Comparison of ENCODE assay signal across 9 cellular contexts in genomic region chr20:57622579-57623381, GRCh38. TPM values are rescaled to one million over a fixed set of nuclear protein-coding genes. Genes with fewer than 3 reads are reported as not detected.
A peak's percentile ranks its signal among the peaks of the same experiment; 100 is the strongest.
DNase-seq lines count a peak whose midpoint lies in the region; ATAC-seq and TF ChIP-seq lines count a peak whose summit lies in the region.
"Had no signal": no experiment of that assay in that cellular context is flagged by ENCODE, and none has a peak within 500 bp of the region (broad histone marks: within the 10 kb centered on the region; RNA-seq: fewer than 3 reads in every experiment).

No MANE protein-coding gene starts in this region.

- H3K79me2 ChIP-seq in H9 (ENCODE audit: insufficient read depth, low read length) = no peaks in the 10 kb centered on the region

- TF ChIP-seq CTCF in H9 (conservative IDR thresholded peaks at IDR 0.05) (peak; percentile 93), gastrocnemius medialis (IDR thresholded peaks at IDR 0.05 in 4 of 5, conservative IDR thresholded peaks at IDR 0.05 in 1 of 5) (peak; percentile 8 to 57 (median 45))

- H4K91ac ChIP-seq in H9 (ENCODE audit: insufficient read length, low read depth, low read length) = no peak overlapping the region

- no CpG with 5 or more reads among the region's 14 CpGs for WGBS in H9 (ENCODE audit: extremely low coverage, insufficient read length, low lambda C conversion rate)

- H3K27ac Mint-ChIP-seq in H9 = no peak overlapping the region

- H3K4me1 Mint-ChIP-seq in H9 = peaks cover 6 to 10% of the 10 kb centered on the region in 2 experiments

- H3T11ph ChIP-seq in H9 (ENCODE audit: low read length) = no peak overlapping the region

- in situ Hi-C loops in gastrocnemius medialis (cut with MboI; ENCODE audit: low sequenced_read_pairs in 4 of 4) = no loop called here

- H3K18ac ChIP-seq in H9 (ENCODE audit: insufficient read length, low read depth, low read length) = no peak overlapping the region

- H3K36me3 Mint-ChIP-seq in H9 (ENCODE audit: insufficient read depth in 1 of 3, low read depth in 3 of 3) = peaks cover 0 to 3% (median 0%) of the 10 kb centered on the region in 3 experiments; a peak in 2 of 7 replicates

- H3K4ac ChIP-seq in H9 (ENCODE audit: low read depth, low read length) = no peak overlapping the region

- intact Hi-C loops in head of caudate nucleus (cut with DNase I) = no loop called here
- intact Hi-C loops in gastrocnemius medialis (cut with DNase I; ENCODE audit: low total_unique reads) = no loop called here

- H3K56ac ChIP-seq in H9 (ENCODE audit: insufficient read length, low read depth, low read length) = no peak overlapping the region

- DNase-seq in AML-193 (lab: John Stamatoyannopoulos, UW) (peak; percentile 2 to 37), H9 (peak; percentile 77), head of caudate nucleus (peak in 39 of 42 donors; percentile 30 to 76 (median 61)), gastrocnemius medialis (no peak)
- peak; percentile 54 for DNase-seq in activated T-helper 9 cell treated with anti-CD3 and anti-CD28 coated beads, Interleukin-2, amount 50 U/mL, for 16 hours (ENCODE audit: low read depth)

- no peak overlapping the region for H3K4me2 ChIP-seq in H9 (ENCODE audit: insufficient read depth, insufficient read length, low read length)

- no peak overlapping the region for H2AFZ ChIP-seq in H9 (ENCODE audit: low read length)

- ATAC-seq in gastrocnemius medialis = no peak
- ATAC-seq in GM21390 (IDR thresholded peaks at IDR 0.05; ENCODE audit: unreplicated experiment) = no peak
- no peak for ATAC-seq in HG03108 (IDR thresholded peaks at IDR 0.05; ENCODE audit: unreplicated experiment)

- no peak overlapping the region for H4K5ac ChIP-seq in H9 (ENCODE audit: insufficient read length, low read depth, low read length)

- peaks cover 3% of the 10 kb centered on the region for H4K20me1 ChIP-seq in H9 (ENCODE audit: control insufficient read depth, insufficient read depth, insufficient read length)

- no peak overlapping the region for H2BK20ac ChIP-seq in H9 (ENCODE audit: low read depth, low read length, poor library complexity, severe bottlenecking)

- H2AK5ac ChIP-seq in H9 (ENCODE audit: insufficient read length, low read length) = no peak overlapping the region

- H3K36me3 ChIP-seq in gastrocnemius medialis = no peaks in the 10 kb centered on the region

- H3K79me1 ChIP-seq in H9 (ENCODE audit: insufficient read depth, low read depth, low read length, poor library complexity, severe bottlenecking) = no peaks in the 10 kb centered on the region

- no peak overlapping the region for H3K23ac ChIP-seq in H9 (ENCODE audit: insufficient read length, low read depth, low read length)

- H3K27ac ChIP-seq in H9 (ENCODE audit: insufficient read length, low read depth, low read length) (no peak overlapping the region), gastrocnemius medialis (no peak overlapping the region)

- H2BK12ac ChIP-seq in H9 (ENCODE audit: insufficient read length, low read depth, low read length) = no peak overlapping the region

- H3K4me1 ChIP-seq in H9 (ENCODE audit: insufficient read depth, low read length) (no peaks in the 10 kb centered on the region), gastrocnemius medialis (peaks cover 0 to 6% of the 10 kb centered on the region in 2 donors)

- no peak overlapping the region for H3K9ac ChIP-seq in H9 (ENCODE audit: extremely low read depth, insufficient read length, low read length)

- no peak overlapping the region for H3K14ac ChIP-seq in H9 (ENCODE audit: insufficient read depth, low read length)

- H3K4me3 ChIP-seq in gastrocnemius medialis = no peak overlapping the region

- H3K27me3 Mint-ChIP-seq in H9 (ENCODE audit: low read depth) = peaks cover 11% of the 10 kb centered on the region

- H4K8ac ChIP-seq in H9 (replicated peaks; ENCODE audit: insufficient read length, low read depth, low read length) = no peak overlapping the region

- H3K27me3 ChIP-seq in H9 (ENCODE audit: insufficient read depth, low read length) (no peaks in the 10 kb centered on the region), gastrocnemius medialis (peaks cover 0 to 3% (median 0%) of the 10 kb centered on the region in 3 donors)

- no peak for TF ChIP-seq POLR2A in gastrocnemius medialis (IDR thresholded peaks at IDR 0.05)

- no peaks in the 10 kb centered on the region for H3K23me2 ChIP-seq in H9 (ENCODE audit: insufficient read length, low read depth, low read length, poor library complexity, severe bottlenecking)

- no peak overlapping the region for H2BK5ac ChIP-seq in H9 (ENCODE audit: insufficient read length, low read length)

- H3K4me3 Mint-ChIP-seq in H9 = no peak overlapping the region

- peaks cover 5 to 9% of the 10 kb centered on the region in 2 experiments; a peak in 3 of 5 replicates for H3K9me3 Mint-ChIP-seq in H9

- no peak overlapping the region for H2BK120ac ChIP-seq in H9 (ENCODE audit: low read depth, low read length, poor library complexity, severe bottlenecking)

- no peak overlapping the region for H2BK15ac ChIP-seq in H9 (ENCODE audit: low read depth, low read length)

- H3K9me3 ChIP-seq in H9 (ENCODE audit: control insufficient read depth, low read depth, low read length) (no peaks in the 10 kb centered on the region), gastrocnemius medialis (no peaks in the 10 kb centered on the region)

TF ChIP-seq in PFSK-1, 5 proteins besides CTCF, POLR2A, EP300 and RAD21:
- no peak for TF ChIP-seq POLR2AphosphoS5 (IDR thresholded peaks at IDR 0.05; ENCODE audit: low read depth, low read length)
- peak; percentile 45 for TF ChIP-seq FOXP2 (optimal IDR thresholded peaks at IDR 0.05; ENCODE audit: borderline replicate concordance, extremely low read depth, extremely low read length, insufficient read depth)
TF ChIP-seq in PFSK-1: peak in this region for 1.

RNA-seq across cellular contexts. Expression of gene ZBP1, which starts 2.6 kb away (rescaled TPM):
- total RNA-seq in H9 (2021) (not detected in 2 replicates), gastrocnemius medialis (not detected)
- not detected for polyA plus RNA-seq in PFSK-1 (2012; ENCODE audit: insufficient read length, low read depth)
- total RNA-seq: pulmonary artery endothelial cell had no signal

Comparison
In these comparisons a context has a peak if more than half of its experiments do, and no peak if none do; other contexts are left out.
1. DNase-seq: peak in AML-193 (2 of 2), H9 (single experiment), activated T-helper 9 cell treated with anti-CD3 and anti-CD28 coated beads, Interleukin-2, amount 50 U/mL, for 16 hours (single experiment) and head of caudate nucleus (39 of 42); none in gastrocnemius medialis (0 of 2).